In the genomic region with DNA sequence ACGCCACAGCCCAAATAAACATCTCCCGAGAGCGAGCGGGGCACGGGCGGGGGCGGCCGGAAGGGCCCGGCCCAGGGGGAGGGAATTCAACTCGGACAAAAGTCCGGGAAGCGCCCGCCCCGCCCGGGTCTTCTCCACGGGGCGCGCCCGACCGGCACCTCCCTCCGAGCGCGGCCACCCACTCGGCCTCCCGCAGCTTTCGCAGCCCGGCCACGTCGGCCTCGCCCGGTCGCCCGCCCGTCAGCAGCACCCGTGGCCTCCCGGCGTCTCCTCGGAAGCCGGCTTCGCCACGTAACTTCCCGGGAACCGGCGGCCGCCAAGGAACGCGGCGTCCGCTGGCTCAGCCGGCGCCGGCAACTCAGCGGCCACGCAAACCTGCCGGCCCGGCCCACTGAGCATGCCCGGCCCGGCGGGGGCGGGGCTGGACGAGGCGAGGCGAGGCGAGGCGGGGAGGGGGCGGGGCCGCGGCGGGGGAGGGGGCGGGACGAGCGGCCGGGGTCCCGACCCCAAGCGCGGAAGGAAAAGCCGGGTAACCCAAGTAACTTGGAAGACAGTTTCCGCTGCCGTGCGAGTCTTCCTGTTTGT, we compare ENCODE assay signal across 8 cellular contexts. TPM values are rescaled to one million over a fixed set of nuclear protein-coding genes. Genes with fewer than 3 reads are reported as not detected.
DNase-seq lines count a peak whose midpoint lies in the region; ATAC-seq and TF ChIP-seq lines count a peak whose summit lies in the region.

Gene TJP1, minus strand, starts transcription at position 369 of the 585 bp plus-strand sequence. CDS start 440 bp downstream, outside the sequence.

- no peaks in the 10 kb centered on the region for H3K27me3 Mint-ChIP-seq in Calu3 (ENCODE audit: unreplicated experiment)
- peaks cover 6% of the 10 kb centered on the region for H3K27me3 Mint-ChIP-seq in type B pancreatic cell

- H3K9me3 Mint-ChIP-seq in Calu3 (ENCODE audit: low read depth, unreplicated experiment) (no peaks in the 10 kb centered on the region), type B pancreatic cell (no peaks in the 10 kb centered on the region)

- peaks cover 7% of the 10 kb centered on the region for H3K27me3 ChIP-seq in HUES48 (ENCODE audit: control insufficient read depth, insufficient read depth, low read length)

- no peak for TF ChIP-seq CTCF in Calu3 (IDR thresholded peaks at IDR 0.05; ENCODE audit: unreplicated experiment)
- no peak for TF ChIP-seq CTCF in type B pancreatic cell (conservative IDR thresholded peaks at IDR 0.05)

- peaks cover 17% of the 10 kb centered on the region for H3K4me1 ChIP-seq in HUES48 (ENCODE audit: control insufficient read depth, insufficient read depth, low read length)

- no peaks in the 10 kb centered on the region for H3K4me1 Mint-ChIP-seq in Calu3 (ENCODE audit: low read depth, unreplicated experiment)
- peaks cover 29% of the 10 kb centered on the region for H3K4me1 Mint-ChIP-seq in type B pancreatic cell (ENCODE audit: unreplicated experiment)

- H3K36me3 ChIP-seq in HUES48 (ENCODE audit: control insufficient read depth, insufficient read depth, low read length): no peaks in the 10 kb centered on the region

- no TSS peak for BruUV-seq in Calu3 (replicated peaks; lab: Mats Ljungman, UMichigan)

- peak; percentile 69 for DNase-seq in Calu3
- DNase-seq in T1000 (lab: John Stamatoyannopoulos, UW): peak; percentile 63
- DNase-seq in fibroblast of gingiva (ENCODE audit: low read depth): peak; percentile 72
- peak; percentile 68 for DNase-seq in middle frontal gyrus (ENCODE audit: extremely low spot score, low spot score)
- DNase-seq in type B pancreatic cell (ENCODE audit: extremely low spot score, unreplicated experiment): peak; percentile 88
- DNase-seq in GM19238 (ENCODE audit: insufficient read length, low spot score): no peak

- H3K36me3 Mint-ChIP-seq in Calu3 (ENCODE audit: insufficient read depth, unreplicated experiment) (peaks cover 14% of the 10 kb centered on the region), type B pancreatic cell (peaks cover 10% of the 10 kb centered on the region)

- H3K4me3 ChIP-seq in HUES48 (ENCODE audit: low read depth, low read length): peak within 1 kb of the TSS; percentile 85

- peak within 1 kb of the TSS; percentile 65 for H3K4me3 Mint-ChIP-seq in Calu3 (ENCODE audit: low read depth, unreplicated experiment)
- peak within 1 kb of the TSS; percentile 94 for H3K4me3 Mint-ChIP-seq in type B pancreatic cell

- H3K27ac ChIP-seq in HUES48 (ENCODE audit: low read depth, low read length): peak within 1 kb of the TSS; percentile 98

- ATAC-seq in GM18519 (IDR thresholded peaks at IDR 0.05; ENCODE audit: low FRiP score, unreplicated experiment): no peak

- intact Hi-C loops in Calu3 (cut with micrococcal nuclease; ENCODE audit: unreplicated experiment): no loop called here

- peak within 1 kb of the TSS; percentile 96 for H3K9ac ChIP-seq in HUES48 (ENCODE audit: low read depth, low read length)

- CTCF ChIA-PET in Calu3 (lab: Charles Lee): no interaction called here

- H3K27ac Mint-ChIP-seq in Calu3 (ENCODE audit: unreplicated experiment): peak within 1 kb of the TSS; percentile 30
- peak within 1 kb of the TSS; percentile 98 for H3K27ac Mint-ChIP-seq in type B pancreatic cell

- no peaks in the 10 kb centered on the region for H3K9me3 ChIP-seq in HUES48 (ENCODE audit: control insufficient read depth, insufficient read depth, low read length)

RNA-seq across cellular contexts. Expression of gene TJP1, which starts in this region (rescaled TPM):
- 37.4 and 44.3 TPM in 2 replicates for total RNA-seq in Calu3 (2022)
- 89.3 and 111 TPM in 2 replicates for total RNA-seq in type B pancreatic cell (ENCODE audit: low replicate concordance)
